In genomic region chr4:6649216-6649615, GRCh38 we compare ENCODE assay signal across 16 cellular contexts. TPM values are rescaled to one million over a fixed set of nuclear protein-coding genes. Genes with fewer than 3 reads are reported as not detected.
A peak's percentile ranks its signal among the peaks of the same experiment; 100 is the strongest.
DNase-seq lines count a peak whose midpoint lies in the region; ATAC-seq and TF ChIP-seq lines count a peak whose summit lies in the region.
"Had no signal": no experiment of that assay in that cellular context is flagged by ENCODE, and none has a peak within 500 bp of the region (broad histone marks: within the 10 kb centered on the region; RNA-seq: fewer than 3 reads in every experiment).

No MANE protein-coding gene starts in this region.

- no peak overlapping the region for H3K27ac Mint-ChIP-seq in GM23338
- H3K27ac Mint-ChIP-seq in H9, result no peak overlapping the region
- H3K27ac Mint-ChIP-seq in WTC11, result no peak overlapping the region
- H3K27ac Mint-ChIP-seq: CD4-positive, alpha-beta memory T cell; HFFc6 had no signal

- no peak overlapping the region for H3K23ac ChIP-seq in H9 (ENCODE audit: insufficient read length, low read depth, low read length)

- no peak overlapping the region for H3K18ac ChIP-seq in H9 (ENCODE audit: insufficient read length, low read depth, low read length)

- H3K27me3 Mint-ChIP-seq in GM23338 (ENCODE audit: insufficient read depth, low read depth, poor library complexity), result peaks cover 9% of the 10 kb centered on the region
- peaks cover 5% of the 10 kb centered on the region for H3K27me3 Mint-ChIP-seq in H9 (ENCODE audit: low read depth)
- H3K27me3 Mint-ChIP-seq in WTC11 (ENCODE audit: low read depth), result peaks cover 5% of the 10 kb centered on the region
- H3K27me3 Mint-ChIP-seq: CD4-positive, alpha-beta memory T cell had no signal

- no peaks in the 10 kb centered on the region for H3K36me3 ChIP-seq in GM23338 (ENCODE audit: insufficient read depth)
- H3K36me3 ChIP-seq: HAP-1 had no signal

- H2BK5ac ChIP-seq in H9 (ENCODE audit: insufficient read length, low read length), result no peak overlapping the region

- H4K5ac ChIP-seq in H9 (ENCODE audit: insufficient read length, low read depth, low read length), result no peak overlapping the region

- H2BK20ac ChIP-seq in H9 (ENCODE audit: low read depth, low read length, poor library complexity, severe bottlenecking), result no peak overlapping the region

- H2AFZ ChIP-seq in GM23338 (no peak overlapping the region), H9 (ENCODE audit: low read length) (no peak overlapping the region)
- H2AFZ ChIP-seq: GM23248 had no signal

- H3F3A ChIP-seq in GM23338 (replicated peaks; ENCODE audit: low read depth), result no peaks in the 10 kb centered on the region

- no peak overlapping the region for H4K91ac ChIP-seq in H9 (ENCODE audit: insufficient read length, low read depth, low read length)

- no peaks in the 10 kb centered on the region for H3K4me1 ChIP-seq in GM23338 (ENCODE audit: insufficient read depth)
- H3K4me1 ChIP-seq in H9 (ENCODE audit: insufficient read depth, low read length), result no peaks in the 10 kb centered on the region
- H3K4me1 ChIP-seq: HAP-1 had no signal

- H2BK120ac ChIP-seq in H9 (ENCODE audit: low read depth, low read length, poor library complexity, severe bottlenecking), result no peak overlapping the region

- H3K14ac ChIP-seq in H9 (ENCODE audit: insufficient read depth, low read length), result no peak overlapping the region

- CTCF ChIA-PET in WTC11 (lab: Charles Lee), result interaction anchor here (0.7 to 1.3 kb wide), 3 partner anchors 15 to 52 kb away, joined by 3 to 5 read pairs (median 3); no protein-coding TSS in a partner anchor

- H3K9me3 ChIP-seq in H9 (ENCODE audit: control insufficient read depth, low read depth, low read length), result no peaks in the 10 kb centered on the region

- H3K4me1 Mint-ChIP-seq in GM23338 (no peaks in the 10 kb centered on the region), H9 (no peaks in the 10 kb centered on the region), WTC11 (no peaks in the 10 kb centered on the region)

- WGBS in H9 (ENCODE audit: extremely low coverage, insufficient read length, low lambda C conversion rate), result no CpG with 5 or more reads among the region's 8 CpGs

- H3K56ac ChIP-seq in H9 (ENCODE audit: insufficient read length, low read depth, low read length), result no peak overlapping the region

- no peaks in the 10 kb centered on the region for H3K23me2 ChIP-seq in H9 (ENCODE audit: insufficient read length, low read depth, low read length, poor library complexity, severe bottlenecking)

- H3K4ac ChIP-seq in H9 (ENCODE audit: low read depth, low read length), result no peak overlapping the region

- H3K79me1 ChIP-seq in H9 (ENCODE audit: insufficient read depth, low read depth, low read length, poor library complexity, severe bottlenecking), result no peaks in the 10 kb centered on the region

- H3K9ac ChIP-seq in H9 (ENCODE audit: extremely low read depth, insufficient read length, low read length), result no peak overlapping the region
- H3K9ac ChIP-seq: GM23248 had no signal

- no peak overlapping the region for H4K8ac ChIP-seq in H9 (replicated peaks; ENCODE audit: insufficient read length, low read depth, low read length)

- no peak overlapping the region for H2BK15ac ChIP-seq in H9 (ENCODE audit: low read depth, low read length)

- H2AK5ac ChIP-seq in H9 (ENCODE audit: insufficient read length, low read length), result no peak overlapping the region

- no peaks in the 10 kb centered on the region for H4K20me1 ChIP-seq in GM23338 (replicated peaks; ENCODE audit: insufficient read depth)
- no peaks in the 10 kb centered on the region for H4K20me1 ChIP-seq in H9 (ENCODE audit: control insufficient read depth, insufficient read depth, insufficient read length)

- H3K9me3 Mint-ChIP-seq in GM23338 (no peaks in the 10 kb centered on the region), H9 (peaks cover 2% of the 10 kb centered on the region in 2 experiments; a peak in 1 of 5 replicates), WTC11 (peaks cover 2% of the 10 kb centered on the region; the same call in 1 of the 2 replicates)

- H3K36me3 Mint-ChIP-seq in GM23338 (ENCODE audit: low read depth) (no peaks in the 10 kb centered on the region), H9 (ENCODE audit: insufficient read depth in 1 of 3, low read depth in 3 of 3) (no peaks in the 10 kb centered on the region), WTC11 (no peaks in the 10 kb centered on the region)

- H3K4me2 ChIP-seq in GM23338 (no peak overlapping the region), H9 (ENCODE audit: insufficient read depth, insufficient read length, low read length) (no peak overlapping the region)

- H3K79me2 ChIP-seq in GM23338 (replicated peaks; ENCODE audit: insufficient read depth) (no peaks in the 10 kb centered on the region), H9 (ENCODE audit: insufficient read depth, low read length) (no peaks in the 10 kb centered on the region)

- no peaks in the 10 kb centered on the region for H3K9me2 ChIP-seq in GM23338 (ENCODE audit: insufficient read depth)

- TF ChIP-seq CTCF in GM23338 (conservative IDR thresholded peaks at IDR 0.05; ENCODE audit: low read depth in 2 of 2) (no peak), H9 (conservative IDR thresholded peaks at IDR 0.05) (no peak), WTC11 (IDR thresholded peaks at IDR 0.05) (no peak)

- no peak overlapping the region for H3K4me3 ChIP-seq in GM23338
- H3K4me3 ChIP-seq: GM23248, HAP-1 had no signal

- no peak overlapping the region for H3K27ac ChIP-seq in GM23338 (ENCODE audit: low read depth)
- H3K27ac ChIP-seq in H9 (ENCODE audit: insufficient read length, low read depth, low read length), result no peak overlapping the region
- H3K27ac ChIP-seq: GM23248 had no signal

- H3K4me3 Mint-ChIP-seq in GM23338 (no peak overlapping the region), H9 (no peak overlapping the region), WTC11 (no peak overlapping the region)
- H3K4me3 Mint-ChIP-seq: CD4-positive, alpha-beta memory T cell; HFFc6 had no signal

- POLR2A ChIA-PET in WTC11 (lab: Charles Lee), result no interaction called here

- no peak overlapping the region for H3T11ph ChIP-seq in H9 (ENCODE audit: low read length)

- H3K27me3 ChIP-seq in GM23338 (ENCODE audit: insufficient read depth), result no peaks in the 10 kb centered on the region
- no peaks in the 10 kb centered on the region for H3K27me3 ChIP-seq in H9 (ENCODE audit: insufficient read depth, low read length)

- ATAC-seq in GM23338, result peak; percentile 55
- ATAC-seq in WTC11, result peak; percentile 76
- ATAC-seq in GM19023 (IDR thresholded peaks at IDR 0.05; ENCODE audit: unreplicated experiment), result no peak

- no peak overlapping the region for H2BK12ac ChIP-seq in H9 (ENCODE audit: insufficient read length, low read depth, low read length)

- DNase-seq in GM23338 (ENCODE audit: low spot score) (peak; percentile 74), H9 (peak; percentile 45), WTC11 (ENCODE audit: low spot score) (no peak), NCI-H82 (lab: John Stamatoyannopoulos, UW) (no peak)
- no peak for DNase-seq in stimulated activated CD4-positive, alpha-beta T cell treated with anti-CD3 and anti-CD28 coated beads, Interleukin-15, amount 100 ng/mL, for 24 hours
- DNase-seq: C1 segment of cervical spinal cord; Calu3; CD4-positive, alpha-beta memory T cell; COR-L47; DMS153; DND-41; GM23248; HFFc6 had no signal

TF ChIP-seq in GM23338, 12 proteins besides CTCF, POLR2A, EP300 and RAD21 (continues in another document):
- TF ChIP-seq CREB1 (CRISPR knock-in tag; IDR thresholded peaks at IDR 0.05; ENCODE audit: low read depth) (no peak), ZNF331 (CRISPR knock-in tag; IDR thresholded peaks at IDR 0.05; ENCODE audit: low read depth) (no peak), ETS1 (IDR thresholded peaks at IDR 0.05) (no peak), NANOG (IDR thresholded peaks at IDR 0.05; ENCODE audit: borderline replicate concordance) (no peak), STAT1 (IDR thresholded peaks at IDR 0.05; ENCODE audit: unreplicated experiment) (no peak), ZNF114 (CRISPR knock-in tag; IDR thresholded peaks at IDR 0.05) (no peak), EZH2 (IDR thresholded peaks at IDR 0.05; ENCODE audit: low read depth, unreplicated experiment) (no peak)

TF ChIP-seq in WTC11, 78 proteins besides CTCF, POLR2A, EP300 and RAD21:
- TF ChIP-seq, protein P1, sequence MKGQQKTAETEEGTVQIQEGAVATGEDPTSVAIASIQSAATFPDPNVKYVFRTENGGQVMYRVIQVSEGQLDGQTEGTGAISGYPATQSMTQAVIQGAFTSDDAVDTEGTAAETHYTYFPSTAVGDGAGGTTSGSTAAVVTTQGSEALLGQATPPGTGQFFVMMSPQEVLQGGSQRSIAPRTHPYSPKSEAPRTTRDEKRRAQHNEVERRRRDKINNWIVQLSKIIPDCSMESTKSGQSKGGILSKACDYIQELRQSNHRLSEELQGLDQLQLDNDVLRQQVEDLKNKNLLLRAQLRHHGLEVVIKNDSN (CRISPR knock-in tag; IDR thresholded peaks at IDR 0.05), result no peak
TF ChIP-seq in WTC11: peak in this region for 0.

RNA-seq across cellular contexts. Expression of gene MRFAP1, which starts 8.7 kb away (rescaled TPM):
- total RNA-seq in GM23338 (2014; rRNA removed; shearing (Covaris generic)), result 154 and 168 TPM in 2 replicates
- polyA plus RNA-seq in GM23338 (2016; fragmentation: Nextera tagmentation; extraction: Ambion mirVana), result 272 and 288 TPM in 2 replicates
- 328 and 329 TPM in 2 replicates for total RNA-seq in H9 (2021)
- 296 to 319 TPM (median 303 TPM) in 3 replicates for total RNA-seq in WTC11 (2021)

RNA-seq across cellular contexts. Expression of gene S100P, which starts 44.5 kb away (rescaled TPM):
- total RNA-seq in GM23338 (2014; rRNA removed; shearing (Covaris generic)), result 0.43 TPM in 1 of 2 replicates, not detected in the other
- 0.32 TPM in 1 of 2 replicates, not detected in the other for polyA plus RNA-seq in GM23338 (2016; fragmentation: Nextera tagmentation; extraction: Ambion mirVana)
- total RNA-seq in H9 (2021) (not detected in 2 replicates), WTC11 (2021) (0.55 TPM in 1 of 3 replicates, not detected in the others)
- total RNA-seq: A172, GM23248, HFFc6 had no signal

Comparison
In these comparisons a context has a peak if more than half of its experiments do, and no peak if none do; other contexts are left out.
1. DNase-seq: peak in GM23338 (single experiment) and H9 (single experiment); none in WTC11 (single experiment), NCI-H82 (single experiment) and stimulated activated CD4-positive, alpha-beta T cell treated with anti-CD3 and anti-CD28 coated beads, Interleukin-15, amount 100 ng/mL, for 24 hours (single experiment).